Comparison of ENCODE assay signal across 1 cellular context in the genomic region with DNA sequence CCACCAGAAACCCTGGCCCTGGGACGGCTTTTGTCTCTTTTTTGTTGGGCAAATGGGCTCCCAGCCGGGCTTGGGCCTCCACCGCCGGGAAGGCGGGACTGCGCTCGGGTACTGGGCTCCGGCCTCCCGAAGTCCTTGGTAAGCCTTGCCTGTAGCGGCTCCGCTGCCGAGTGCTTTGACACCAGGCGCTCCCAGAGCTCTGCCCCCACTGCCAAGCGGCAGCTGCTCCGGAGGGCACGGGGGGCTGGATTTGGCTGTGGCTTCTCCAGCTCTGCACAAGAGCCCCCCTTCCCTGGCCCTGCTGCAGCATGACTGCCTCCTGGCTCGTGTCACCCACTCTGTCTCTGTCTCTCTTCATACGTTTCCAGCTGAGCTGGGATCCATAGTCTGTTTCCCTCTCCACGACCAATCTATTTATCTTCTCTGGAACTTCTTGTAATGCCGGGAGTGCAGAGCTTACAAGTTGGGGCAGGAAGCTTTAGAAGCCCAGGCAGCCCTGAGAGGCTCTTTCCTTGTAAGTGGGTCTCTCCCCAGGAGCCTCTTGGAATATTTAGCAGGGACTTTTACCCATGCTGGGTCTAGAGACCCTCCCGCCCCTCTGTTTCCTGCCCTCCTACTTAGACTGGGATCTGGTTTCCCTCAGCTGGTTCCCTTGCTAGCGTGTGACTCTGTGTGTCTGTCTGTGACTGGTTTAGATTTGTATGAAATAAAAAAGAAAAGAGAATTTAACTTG.
TF ChIP-seq lines count a peak whose summit lies in the region.

No MANE protein-coding gene starts in this region.

TF ChIP-seq in K562, 482 proteins besides CTCF, POLR2A, EP300 and RAD21 (continued from another document):
- TF ChIP-seq XRCC4 (IDR thresholded peaks at IDR 0.05; ENCODE audit: extremely low read depth, insufficient read depth, insufficient read length) (no peak), ZNF584 (CRISPR knock-in tag; IDR thresholded peaks at IDR 0.05; ENCODE audit: low read depth) (no peak), ZNF239 (CRISPR knock-in tag; IDR thresholded peaks at IDR 0.05) (no peak), NONO (IDR thresholded peaks at IDR 0.05; ENCODE audit: low read depth in 2 of 2, low read length in 1 of 2) (no peak), ZNF311 (CRISPR knock-in tag; IDR thresholded peaks at IDR 0.05) (no peak), ZNF384 (IDR thresholded peaks at IDR 0.05; ENCODE audit: low read depth, low read length) (no peak), NRF1 (conservative IDR thresholded peaks at IDR 0.05 in 1 of 2, IDR thresholded peaks at IDR 0.05 in 1 of 2) (no peak)
- TF ChIP-seq, protein P1, sequence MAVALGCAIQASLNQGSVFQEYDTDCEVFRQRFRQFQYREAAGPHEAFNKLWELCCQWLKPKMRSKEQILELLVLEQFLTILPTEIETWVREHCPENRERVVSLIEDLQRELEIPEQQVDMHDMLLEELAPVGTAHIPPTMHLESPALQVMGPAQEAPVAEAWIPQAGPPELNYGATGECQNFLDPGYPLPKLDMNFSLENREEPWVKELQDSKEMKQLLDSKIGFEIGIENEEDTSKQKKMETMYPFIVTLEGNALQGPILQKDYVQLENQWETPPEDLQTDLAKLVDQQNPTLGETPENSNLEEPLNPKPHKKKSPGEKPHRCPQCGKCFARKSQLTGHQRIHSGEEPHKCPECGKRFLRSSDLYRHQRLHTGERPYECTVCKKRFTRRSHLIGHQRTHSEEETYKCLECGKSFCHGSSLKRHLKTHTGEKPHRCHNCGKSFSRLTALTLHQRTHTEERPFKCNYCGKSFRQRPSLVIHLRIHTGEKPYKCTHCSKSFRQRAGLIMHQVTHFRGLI (CRISPR knock-in tag; IDR thresholded peaks at IDR 0.05), result no peak
